28 cellular contexts compared by ENCODE assay signal in the genomic region with DNA sequence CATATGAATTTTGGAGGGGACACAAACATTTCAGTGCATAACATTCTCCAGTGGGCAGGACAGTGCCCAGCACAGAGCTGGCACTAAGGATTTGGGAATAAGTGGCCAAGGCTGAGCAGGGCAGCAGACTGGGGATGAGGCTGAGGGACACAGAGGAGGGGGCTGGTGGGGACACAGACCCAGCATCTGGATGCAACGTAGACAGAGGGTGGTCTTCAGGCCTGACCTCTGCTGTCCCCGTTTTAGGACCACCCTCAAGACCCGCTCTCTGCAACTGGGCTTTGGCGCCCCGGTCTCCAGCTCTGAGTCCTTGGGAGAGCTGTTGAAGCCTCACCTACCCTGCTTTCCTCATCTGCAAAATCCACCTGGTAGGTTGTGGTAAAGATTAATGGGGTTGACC. TPM values are rescaled to one million over a fixed set of nuclear protein-coding genes. Genes with fewer than 3 reads are reported as not detected.
DNase-seq lines count a peak whose midpoint lies in the region; ATAC-seq and TF ChIP-seq lines count a peak whose summit lies in the region.
"Had no signal": no experiment of that assay in that cellular context is flagged by ENCODE, and none has a peak within 500 bp of the region (broad histone marks: within the 10 kb centered on the region; RNA-seq: fewer than 3 reads in every experiment).

No MANE protein-coding gene starts in this region.

- H3K4me1 Mint-ChIP-seq in chondrocyte (ENCODE audit: low read depth) = no peaks in the 10 kb centered on the region
- H3K4me1 Mint-ChIP-seq in T-helper 2 cell treated with Interferon-gamma antibody and Interleukin-4, amounts not matched to agents 5 μg/mL and 100 μg/mL, for 36 hours (ENCODE audit: low read depth) = no peaks in the 10 kb centered on the region
- H3K4me1 Mint-ChIP-seq in stimulated activated naive B cell treated with anti-CD40 and anti-IgM and Interleukin-4, amounts not matched to agents 10 μg/mL and 1 μg/mL and 100 μg/mL, for 72 hours = peaks cover 3 to 10% of the 10 kb centered on the region in 2 donors

- intact Hi-C loops in Right ventricle myocardium superior (cut with DNase I) (no loop called here), left ventricle myocardium superior (cut with micrococcal nuclease) (no loop called here), posterior vena cava (cut with DNase I) (no loop called here)

- ATAC-seq in Right ventricle myocardium superior (ENCODE audit: poor library complexity) = no peak
- ATAC-seq in left ventricle myocardium superior = no peak
- ATAC-seq in stimulated activated naive B cell treated with anti-CD40 and anti-IgM and Interleukin-4, amounts not matched to agents 10 μg/mL and 1 μg/mL and 100 μg/mL, for 72 hours (replicated peaks) = no peak
- no peak for ATAC-seq in GM21528 (IDR thresholded peaks at IDR 0.05; ENCODE audit: low FRiP score, unreplicated experiment)
- ATAC-seq: A549, GM23338, PC-3 had no signal

- H3K4me3 Mint-ChIP-seq in chondrocyte (ENCODE audit: unreplicated experiment) = no peak overlapping the region
- no peak overlapping the region for H3K4me3 Mint-ChIP-seq in T-helper 2 cell treated with Interferon-gamma antibody and Interleukin-4, amounts not matched to agents 5 μg/mL and 100 μg/mL, for 36 hours
- no peak overlapping the region for H3K4me3 Mint-ChIP-seq in stimulated activated naive B cell treated with anti-CD40 and anti-IgM and Interleukin-4, amounts not matched to agents 10 μg/mL and 1 μg/mL and 100 μg/mL, for 72 hours
- H3K4me3 Mint-ChIP-seq: CD4-positive, alpha-beta T cell; GM23338; H9 had no signal

- no peak overlapping the region for H3K27ac Mint-ChIP-seq in chondrocyte (ENCODE audit: unreplicated experiment)
- no peak overlapping the region for H3K27ac Mint-ChIP-seq in T-helper 2 cell treated with Interferon-gamma antibody and Interleukin-4, amounts not matched to agents 5 μg/mL and 100 μg/mL, for 36 hours
- H3K27ac Mint-ChIP-seq in stimulated activated naive B cell treated with anti-CD40 and anti-IgM and Interleukin-4, amounts not matched to agents 10 μg/mL and 1 μg/mL and 100 μg/mL, for 72 hours = no peak overlapping the region
- H3K27ac Mint-ChIP-seq: CD4-positive, alpha-beta T cell; GM23338; H9 had no signal

- H3K9me3 Mint-ChIP-seq in chondrocyte (ENCODE audit: low read depth) = no peaks in the 10 kb centered on the region
- no peaks in the 10 kb centered on the region for H3K9me3 Mint-ChIP-seq in T-helper 2 cell treated with Interferon-gamma antibody and Interleukin-4, amounts not matched to agents 5 μg/mL and 100 μg/mL, for 36 hours
- H3K9me3 Mint-ChIP-seq in stimulated activated naive B cell treated with anti-CD40 and anti-IgM and Interleukin-4, amounts not matched to agents 10 μg/mL and 1 μg/mL and 100 μg/mL, for 72 hours = no peaks in the 10 kb centered on the region
- H3K9me3 Mint-ChIP-seq: CD4-positive, alpha-beta T cell; GM23338; H9 had no signal

- TF ChIP-seq CTCF in chondrocyte (IDR thresholded peaks at IDR 0.05) = no peak

- H3K27me3 Mint-ChIP-seq in chondrocyte (ENCODE audit: low read depth) = peaks cover 43% of the 10 kb centered on the region
- H3K27me3 Mint-ChIP-seq in T-helper 2 cell treated with Interferon-gamma antibody and Interleukin-4, amounts not matched to agents 5 μg/mL and 100 μg/mL, for 36 hours (ENCODE audit: low read depth) = peaks cover 29% of the 10 kb centered on the region
- peaks cover 57 to 75% of the 10 kb centered on the region in 2 donors for H3K27me3 Mint-ChIP-seq in stimulated activated naive B cell treated with anti-CD40 and anti-IgM and Interleukin-4, amounts not matched to agents 10 μg/mL and 1 μg/mL and 100 μg/mL, for 72 hours

- H3K36me3 Mint-ChIP-seq in chondrocyte (ENCODE audit: low read depth) = no peaks in the 10 kb centered on the region
- no peaks in the 10 kb centered on the region for H3K36me3 Mint-ChIP-seq in T-helper 2 cell treated with Interferon-gamma antibody and Interleukin-4, amounts not matched to agents 5 μg/mL and 100 μg/mL, for 36 hours (ENCODE audit: low read depth)
- H3K36me3 Mint-ChIP-seq in stimulated activated naive B cell treated with anti-CD40 and anti-IgM and Interleukin-4, amounts not matched to agents 10 μg/mL and 1 μg/mL and 100 μg/mL, for 72 hours = no peaks in the 10 kb centered on the region

- DNase-seq in Right ventricle myocardium superior (peak; percentile 20), left ventricle myocardium superior (no peak), chondrocyte (ENCODE audit: low spot score) (peak; percentile 40), posterior vena cava (ENCODE audit: low spot score) (peak; percentile 57)
- no peak for DNase-seq in T-helper 2 cell treated with Interferon-gamma antibody and Interleukin-4, amounts not matched to agents 5 μg/mL and 100 μg/mL, for 36 hours (ENCODE audit: low spot score)
- no peak for DNase-seq in stimulated activated naive B cell treated with anti-CD40 and anti-IgM and Interleukin-4, amounts not matched to agents 10 μg/mL and 1 μg/mL and 100 μg/mL, for 72 hours
- DNase-seq: AML-193; CD4-positive, alpha-beta T cell; KBM-7; MV-4-11; NCI-H1105; NCI-H146; NCI-H1930; NCI-H446; NCI-H526; NCI-H82; NK-92 treated with Interleukin-12 subunit alpha and Interleukin-12 subunit beta, amount 100 ng/mL, for 24 hours; PC-3; SHP77 treated with DMSO at 0.1 percent for 48 hours had no signal

RNA-seq across cellular contexts. Expression of gene PRSS33, which starts 3.3 kb away (rescaled TPM):
- total RNA-seq in Right ventricle myocardium superior (not detected), left ventricle myocardium superior (not detected), chondrocyte (not detected in 3 replicates), posterior vena cava (not detected)
- total RNA-seq: CD4-positive, alpha-beta T cell; Daoy; H9; LHCN-M2; MCF 10A; RPMI7951 had no signal

RNA-seq across cellular contexts. Expression of gene PRSS41, which starts 7.6 kb away (rescaled TPM):
- not detected for total RNA-seq in Right ventricle myocardium superior
- not detected for total RNA-seq in left ventricle myocardium superior
- total RNA-seq in chondrocyte = not detected in 3 replicates
- not detected for total RNA-seq in posterior vena cava
- total RNA-seq: CD4-positive, alpha-beta T cell; Daoy; G401; GM23338; H9; LHCN-M2; MCF 10A; PC-3; RPMI7951 had no signal

RNA-seq across cellular contexts. Expression of gene ELOB, which starts 13.6 kb away (rescaled TPM):
- total RNA-seq in Right ventricle myocardium superior (299 TPM), left ventricle myocardium superior (325 TPM), chondrocyte (205 to 231 TPM (median 225 TPM) in 3 replicates), posterior vena cava (100 to 1,000 TPM; 182 to 196 TPM)

RNA-seq across cellular contexts. Expression of gene PRSS21, which starts 26.4 kb away (rescaled TPM):
- total RNA-seq in Right ventricle myocardium superior = not detected
- not detected for total RNA-seq in left ventricle myocardium superior
- not detected in 3 replicates for total RNA-seq in chondrocyte
- total RNA-seq in posterior vena cava = not detected
- total RNA-seq: CD4-positive, alpha-beta T cell; Daoy; G401; H9; LHCN-M2; PC-3; RPMI7951 had no signal

RNA-seq across cellular contexts. Expression of gene SRRM2, which starts 38.2 kb away (rescaled TPM):
- 243 TPM for total RNA-seq in Right ventricle myocardium superior
- total RNA-seq in left ventricle myocardium superior = 292 TPM
- 363 to 615 TPM (median 378 TPM) in 3 replicates for total RNA-seq in chondrocyte
- 100 to 1,000 TPM; 320 to 360 TPM for total RNA-seq in posterior vena cava

Comparison
In these comparisons a context has a peak if more than half of its experiments do, and no peak if none do; other contexts are left out.
1. DNase-seq: peak in Right ventricle myocardium superior (single experiment), chondrocyte (single experiment) and posterior vena cava (single experiment); none in left ventricle myocardium superior (single experiment), T-helper 2 cell treated with Interferon-gamma antibody and Interleukin-4, amounts not matched to agents 5 μg/mL and 100 μg/mL, for 36 hours (single experiment) and stimulated activated naive B cell treated with anti-CD40 and anti-IgM and Interleukin-4, amounts not matched to agents 10 μg/mL and 1 μg/mL and 100 μg/mL, for 72 hours (single experiment).